23 cellular contexts compared by ENCODE assay signal in genomic region chr1:176157995-176158394, GRCh38. TPM values are rescaled to one million over a fixed set of nuclear protein-coding genes. Genes with fewer than 3 reads are reported as not detected.
DNase-seq lines count a peak whose midpoint lies in the region; ATAC-seq, FAIRE-seq and TF ChIP-seq lines count a peak whose summit lies in the region.
"Had no signal": no experiment of that assay in that cellular context is flagged by ENCODE, and none has a peak within 500 bp of the region (broad histone marks: within the 10 kb centered on the region; RNA-seq: fewer than 3 reads in every experiment).

No MANE protein-coding gene starts in this region.

- H3K9me3 Mint-ChIP-seq in activated CD8-positive, alpha-beta T cell treated with anti-CD3 and anti-CD28 coated beads, Interleukin-2, amount 10 ng/mL, durations not matched to agents 7 days and 5 days (ENCODE audit: insufficient read depth) = peaks cover 20% of the 10 kb centered on the region

- H3K4me2 ChIP-seq in HepG2 (ENCODE audit: low read depth, low read length) = no peak overlapping the region
- H3K4me2 ChIP-seq: GM23338 had no signal

- H3K27ac ChIP-seq in HepG2 (ENCODE audit: extremely low read length, insufficient read depth, low read length) = no peak overlapping the region
- no peak overlapping the region for H3K27ac ChIP-seq in right lobe of liver
- H3K27ac ChIP-seq: epithelial cell of prostate, foreskin keratinocyte, SK-N-MC, uterus had no signal

- peaks cover 77% of the 10 kb centered on the region for H3K36me3 Mint-ChIP-seq in activated CD8-positive, alpha-beta T cell treated with anti-CD3 and anti-CD28 coated beads, Interleukin-2, amount 10 ng/mL, durations not matched to agents 7 days and 5 days (ENCODE audit: low read depth)

- no TSS peak for BruUV-seq in HepG2 (replicated peaks; lab: Mats Ljungman, UMichigan)

- H3K4me3 ChIP-seq in HepG2 (replicated peaks in 1 of 3; ENCODE audit: insufficient read depth in 1 of 3, low read depth in 2 of 3, low read length in 3 of 3) (no peak overlapping the region), right lobe of liver (no peak overlapping the region)
- H3K4me3 ChIP-seq: GM23338, SK-N-MC, uterus had no signal

- no peak for TF ChIP-seq EP300 in HepG2 (IDR thresholded peaks at IDR 0.05; ENCODE audit: low read depth in 2 of 2, low read length in 2 of 2)
- no peak for TF ChIP-seq EP300 in HepG2 (CRISPR knock-in tag; IDR thresholded peaks at IDR 0.05; ENCODE audit: borderline replicate concordance)

- CTCF ChIA-PET in HepG2 (lab: Yijun Ruan, JAX; ENCODE audit: low intra/inter-chr PET ratio, low total read pairs) = no interaction called here
- CTCF ChIA-PET in activated CD8-positive, alpha-beta T cell treated with anti-CD3 and anti-CD28 coated beads, Interleukin-2, amount 10 ng/mL, durations not matched to agents 7 days and 5 days (lab: Charles Lee) = interaction anchor here (1.0 kb wide), 1 partner anchor 50 kb away, joined by 3 read pairs; the partner anchor contains the start of gene COP1

- FAIRE-seq in HepG2 (lab: Jason Lieb, UNC) = no peak

- peaks cover 16% of the 10 kb centered on the region for H3K79me2 ChIP-seq in HepG2 (ENCODE audit: insufficient read depth, low read length)

- intact Hi-C loops in HepG2 (cut with micrococcal nuclease; ENCODE audit: unreplicated experiment) (no loop called here), right lobe of liver (cut with DNase I) (no loop called here)

- no peaks in the 10 kb centered on the region for H4K20me1 ChIP-seq in HepG2 (ENCODE audit: insufficient read depth, low read length)

- ATAC-seq in HepG2 = no peak
- no peak for ATAC-seq in right lobe of liver
- ATAC-seq in activated CD8-positive, alpha-beta T cell treated with anti-CD3 and anti-CD28 coated beads, Interleukin-2, amount 10 ng/mL, durations not matched to agents 7 days and 5 days = no peak
- ATAC-seq in HG02588 (IDR thresholded peaks at IDR 0.05; ENCODE audit: unreplicated experiment) = no peak
- ATAC-seq in HG02571 (IDR thresholded peaks at IDR 0.05; ENCODE audit: unreplicated experiment) = no peak
- ATAC-seq: foreskin keratinocyte; GM23338; left lobe of liver; naive thymus-derived CD4-positive, alpha-beta T cell; stimulated activated memory B cell treated with anti-CD40 and anti-IgM and Interleukin-4, amounts not matched to agents 10 μg/mL and 1 μg/mL and 100 μg/mL, for 72 hours had no signal

- no peaks in the 10 kb centered on the region for H3K27me3 ChIP-seq in HepG2 (ENCODE audit: control insufficient read depth in 1 of 2, insufficient read depth in 2 of 2, low read length in 2 of 2)
- H3K27me3 ChIP-seq in right lobe of liver = no peaks in the 10 kb centered on the region
- H3K27me3 ChIP-seq: foreskin keratinocyte, uterus had no signal

- no peak overlapping the region for H3K27ac Mint-ChIP-seq in activated CD8-positive, alpha-beta T cell treated with anti-CD3 and anti-CD28 coated beads, Interleukin-2, amount 10 ng/mL, durations not matched to agents 7 days and 5 days
- H3K27ac Mint-ChIP-seq: activated B cell treated with CpG ODN at 0.5 μM for 24 hours; brain; CD14-positive monocyte; naive thymus-derived CD4-positive, alpha-beta T cell; stimulated activated memory B cell treated with anti-CD40 and anti-IgM and Interleukin-4, amounts not matched to agents 10 μg/mL and 1 μg/mL and 100 μg/mL, for 72 hours had no signal

- TF ChIP-seq CTCF in HepG2 (CRISPR knock-in tag; IDR thresholded peaks at IDR 0.05) = no peak
- TF ChIP-seq CTCF in right lobe of liver (IDR thresholded peaks at IDR 0.05) = no peak

- TF ChIP-seq RAD21 in HepG2 (CRISPR knock-in tag; IDR thresholded peaks at IDR 0.05) = no peak

- POLR2A ChIA-PET in HepG2 (lab: Yijun Ruan, JAX) = no interaction called here
- POLR2A ChIA-PET in activated CD8-positive, alpha-beta T cell treated with anti-CD3 and anti-CD28 coated beads, Interleukin-2, amount 10 ng/mL, durations not matched to agents 7 days and 5 days (lab: Charles Lee) = no interaction called here

- H3K4me1 ChIP-seq in HepG2 (ENCODE audit: insufficient read depth, low read length) (peaks cover 8% of the 10 kb centered on the region), right lobe of liver (no peaks in the 10 kb centered on the region)
- H3K4me1 ChIP-seq: foreskin keratinocyte, uterus had no signal

- no peaks in the 10 kb centered on the region for H3K27me3 Mint-ChIP-seq in activated CD8-positive, alpha-beta T cell treated with anti-CD3 and anti-CD28 coated beads, Interleukin-2, amount 10 ng/mL, durations not matched to agents 7 days and 5 days (ENCODE audit: low read depth)
- H3K27me3 Mint-ChIP-seq: activated B cell treated with CpG ODN at 0.5 μM for 24 hours; brain; naive thymus-derived CD4-positive, alpha-beta T cell; stimulated activated memory B cell treated with anti-CD40 and anti-IgM and Interleukin-4, amounts not matched to agents 10 μg/mL and 1 μg/mL and 100 μg/mL, for 72 hours had no signal

- H3K4me3 Mint-ChIP-seq in activated CD8-positive, alpha-beta T cell treated with anti-CD3 and anti-CD28 coated beads, Interleukin-2, amount 10 ng/mL, durations not matched to agents 7 days and 5 days = no peak overlapping the region
- H3K4me3 Mint-ChIP-seq: activated B cell treated with CpG ODN at 0.5 μM for 24 hours; brain; CD14-positive monocyte; GM23338; naive thymus-derived CD4-positive, alpha-beta T cell; stimulated activated memory B cell treated with anti-CD40 and anti-IgM and Interleukin-4, amounts not matched to agents 10 μg/mL and 1 μg/mL and 100 μg/mL, for 72 hours had no signal

- no peak overlapping the region for H3K9ac ChIP-seq in HepG2 (ENCODE audit: insufficient read depth, low read depth, low read length)

- peaks cover 2 to 8% of the 10 kb centered on the region in 2 experiments; a peak in 4 of 5 replicates for H3K36me3 ChIP-seq in HepG2 (replicated peaks in 1 of 2; ENCODE audit: control insufficient read depth in 1 of 2, insufficient read depth in 2 of 2, low read length in 2 of 2)
- no peaks in the 10 kb centered on the region for H3K36me3 ChIP-seq in right lobe of liver
- H3K36me3 ChIP-seq: uterus had no signal

- TF ChIP-seq POLR2A in HepG2 (IDR thresholded peaks at IDR 0.05; ENCODE audit: insufficient read depth in 1 of 2, low read depth in 2 of 2, low read length in 2 of 2) (no peak), right lobe of liver (IDR thresholded peaks at IDR 0.05) (no peak), erythroblast (IDR thresholded peaks at IDR 0.05; ENCODE audit: low read length) (no peak)

- WGBS in HepG2 (ENCODE audit: low lambda C conversion rate) = 98% methylated on average over 3 of the region's 3 CpGs
- WGBS in right lobe of liver (ENCODE audit: insufficient coverage, low coverage, low lambda C conversion rate, missing lambda C conversion rate) = 95% methylated on average over 3 of the region's 3 CpGs

- peaks cover 18% of the 10 kb centered on the region for H3K4me1 Mint-ChIP-seq in activated CD8-positive, alpha-beta T cell treated with anti-CD3 and anti-CD28 coated beads, Interleukin-2, amount 10 ng/mL, durations not matched to agents 7 days and 5 days (ENCODE audit: low read depth)
- H3K4me1 Mint-ChIP-seq: brain, CD14-positive monocyte had no signal

- no peak overlapping the region for H2AFZ ChIP-seq in HepG2 (ENCODE audit: low read length)
- H2AFZ ChIP-seq: GM23338 had no signal

- H3K9me3 ChIP-seq in HepG2 (ENCODE audit: low read length) = peaks cover 11% of the 10 kb centered on the region
- H3K9me3 ChIP-seq in right lobe of liver = peaks cover 0 to 9% (median 2%) of the 10 kb centered on the region in 4 donors

- in situ Hi-C loops in HepG2 (cut with HindIII; ENCODE audit: extremely low pct_ligation_motif_present, low pct_unique_long_range_greater_than_20kb) = no loop called here

- no peak for DNase-seq in HepG2 (ENCODE audit: low spot score)
- DNase-seq in right lobe of liver = no peak
- DNase-seq in RKO (ENCODE audit: low spot score) = peak; percentile 4
- DNase-seq in erythroblast (lab: John Stamatoyannopoulos, UW) = peak; percentile 3 to 4
- no peak for DNase-seq in activated CD8-positive, alpha-beta T cell treated with anti-CD3 and anti-CD28 coated beads, Interleukin-2, amount 10 ng/mL, durations not matched to agents 7 days and 5 days
- DNase-seq: activated B cell treated with CpG ODN at 0.5 μM for 24 hours; DMS 273 treated with DMSO at 0.1 percent for 48 hours; GF-D8; mesendoderm; naive thymus-derived CD4-positive, alpha-beta T cell; NCI-H1694 treated with DMSO at 0.1 percent for 48 hours; NCI-H526; uterus had no signal

TF ChIP-seq in HepG2, 621 proteins besides CTCF, POLR2A, EP300 and RAD21:
- TF ChIP-seq ZNF660 (CRISPR knock-in tag; IDR thresholded peaks at IDR 0.05; ENCODE audit: borderline replicate concordance, low read depth) = no peak
- peak; percentile 100 for TF ChIP-seq ZNF317 (CRISPR knock-in tag; IDR thresholded peaks at IDR 0.05)

RNA-seq across cellular contexts. Expression of gene COP1, which starts 49.1 kb away (rescaled TPM):
- 51.3 and 69.9 TPM in 2 replicates for total RNA-seq in HepG2 (2016; rRNA removed; fragmentation: Illumina TruSeq; extraction: Trizol)
- total RNA-seq in HepG2 (2016; cell fraction: cytosol; rRNA removed; fragmentation: Illumina TruSeq; extraction: Trizol; ENCODE audit: low read depth) = 29.6 and 29.8 TPM in 2 replicates
- total RNA-seq in HepG2 (2016; cell fraction: insoluble cytoplasmic fraction; rRNA removed; fragmentation: Illumina TruSeq; extraction: Trizol) = 50.2 and 74.8 TPM in 2 replicates
- 43.1 and 50.1 TPM in 2 replicates for total RNA-seq in HepG2 (2016; cell fraction: membrane; rRNA removed; fragmentation: Illumina TruSeq; extraction: Trizol)
- 44.2 and 48.1 TPM in 2 replicates for total RNA-seq in HepG2 (2016; cell fraction: nucleus; rRNA removed; fragmentation: Illumina TruSeq; extraction: Trizol)
- 15.0 and 20.5 TPM in 2 replicates for polyA plus RNA-seq in HepG2 (2011; rRNA removed)
- polyA plus RNA-seq in HepG2 (2011; cell fraction: cytosol; rRNA removed) = 9.4 and 15.8 TPM in 2 replicates
- 9.0 and 10.7 TPM in 2 replicates for polyA plus RNA-seq in HepG2 (2011; cell fraction: nucleus; rRNA removed)
- polyA plus RNA-seq in HepG2 (2012) = 20.6 and 22.4 TPM in 2 replicates
- polyA plus RNA-seq in HepG2 (2016; cell fraction: cytosol; fragmentation: Illumina TruSeq; extraction: Trizol; ENCODE audit: low read depth) = 12.9 and 14.0 TPM in 2 replicates
- polyA plus RNA-seq in HepG2 (2016; cell fraction: insoluble cytoplasmic fraction; fragmentation: Illumina TruSeq; extraction: Trizol; ENCODE audit: low read depth) = 55.5 and 57.5 TPM in 2 replicates
- polyA plus RNA-seq in HepG2 (2016; cell fraction: membrane; fragmentation: Illumina TruSeq; extraction: Trizol; ENCODE audit: low read depth) = 28.6 and 30.4 TPM in 2 replicates
- polyA plus RNA-seq in HepG2 (2016; cell fraction: nucleus; fragmentation: Illumina TruSeq; extraction: Trizol; ENCODE audit: insufficient read depth, low read depth) = 26.9 and 28.0 TPM in 2 replicates
- polyA minus RNA-seq in HepG2 (2011; rRNA and poly(A)+ RNA removed; ENCODE audit: low replicate concordance) = 18.7 and 51.1 TPM in 2 replicates
- polyA minus RNA-seq in HepG2 (2011; cell fraction: cytosol; rRNA and poly(A)+ RNA removed) = 22.5 and 23.4 TPM in 2 replicates
- 118 and 125 TPM in 2 replicates for polyA minus RNA-seq in HepG2 (2011; cell fraction: nucleus; rRNA and poly(A)+ RNA removed)
- 10 to 100 TPM; 19.7 to 33.7 (median 20.9) TPM for total RNA-seq in right lobe of liver
- total RNA-seq in activated CD8-positive, alpha-beta T cell treated with anti-CD3 and anti-CD28 coated beads, Interleukin-2, amount 10 ng/mL, durations not matched to agents 7 days and 5 days = 10 to 100 TPM; 41.7 to 48.3 TPM

Comparison
In these comparisons a context has a peak if more than half of its experiments do, and no peak if none do; other contexts are left out.
1. DNase-seq: peak in RKO (single experiment) and erythroblast (2 of 2); none in HepG2 (single experiment), right lobe of liver (0 of 3) and activated CD8-positive, alpha-beta T cell treated with anti-CD3 and anti-CD28 coated beads, Interleukin-2, amount 10 ng/mL, durations not matched to agents 7 days and 5 days (single experiment).